Comparison of ENCODE assay signal across 8 cellular contexts in genomic region chr4:1856920-1857699, GRCh38. TPM values are rescaled to one million over a fixed set of nuclear protein-coding genes. Genes with fewer than 3 reads are reported as not detected.
DNase-seq lines count a peak whose midpoint lies in the region; ATAC-seq and TF ChIP-seq lines count a peak whose summit lies in the region.

No MANE protein-coding gene starts in this region.

- DNase-seq in GM06990 (ENCODE audit: extremely low read depth, insufficient read length) (no peak), RKO (ENCODE audit: low spot score) (peak; percentile 36), D341Med (ENCODE audit: low spot score) (no peak), SIG-M5 treated with dmso at 0.1 percent for 504 hours (lab: John Stamatoyannopoulos, UW; ENCODE audit: unreplicated experiment) (no peak), NCI-H526 treated with DMSO at 0.1 percent for 48 hours (lab: John Stamatoyannopoulos, UW) (no peak)
- DNase-seq in naive thymus-derived CD4-positive, alpha-beta T cell, result peak in 1 of 9 donors; percentile 16

- intact Hi-C loops in naive thymus-derived CD4-positive, alpha-beta T cell (cut with micrococcal nuclease), result loop anchor here (1.0 to 5.0 kb wide), 15 partner anchors 13 to 1106 kb away; partner anchors contain the start of genes CFAP99 (in 2 of the 2), SLBP (in 2 of the 2), ZFYVE28 (in 2 of the 2) and CTBP1 (in 1 of the 2)

- H3K27ac ChIP-seq in esophagus (ENCODE audit: low read depth in 2 of 2, low read length in 1 of 2), result peak overlapping the region; percentile 83 to 89
- peak overlapping the region; percentile 70 for H3K27ac ChIP-seq in naive thymus-derived CD4-positive, alpha-beta T cell (ENCODE audit: low read depth, low read length)

- peaks cover 9 to 13% of the 10 kb centered on the region in 2 donors for H3K4me1 ChIP-seq in esophagus (ENCODE audit: control insufficient read depth in 2 of 2, insufficient read depth in 2 of 2, low read length in 1 of 2)
- peaks cover 10 to 22% of the 10 kb centered on the region in 2 donors for H3K4me1 ChIP-seq in naive thymus-derived CD4-positive, alpha-beta T cell (ENCODE audit: control insufficient read depth in 2 of 2, insufficient read depth in 2 of 2, low read length in 2 of 2)

- no peaks in the 10 kb centered on the region for H3K9me3 Mint-ChIP-seq in naive thymus-derived CD4-positive, alpha-beta T cell

- H3K4me1 Mint-ChIP-seq in naive thymus-derived CD4-positive, alpha-beta T cell, result peaks cover 25 to 43% (median 42%) of the 10 kb centered on the region in 7 donors

- POLR2A ChIA-PET in naive thymus-derived CD4-positive, alpha-beta T cell (lab: Charles Lee), result interaction anchor here (0.9 to 7.7 kb wide), 5 partner anchors 8 to 145 kb away, joined by 3 to 74 read pairs (median 9); partner anchors contain the start of genes NSD2 and SLBP

- peak overlapping the region in 7 of 9 donors; percentile 43 to 67 (median 58) for H3K27ac Mint-ChIP-seq in naive thymus-derived CD4-positive, alpha-beta T cell

- no peak for TF ChIP-seq CTCF in GM06990 (IDR thresholded peaks at IDR 0.05; ENCODE audit: insufficient read depth, low read length, poor library complexity, severe bottlenecking)

- peak overlapping the region; percentile 95 for H3K4me3 ChIP-seq in GM06990 (replicated peaks; ENCODE audit: low read depth, low read length)
- H3K4me3 ChIP-seq in esophagus (ENCODE audit: low read depth in 1 of 2, low read length in 2 of 2), result peak overlapping the region; percentile 82 to 85
- peak overlapping the region; percentile 86 for H3K4me3 ChIP-seq in naive thymus-derived CD4-positive, alpha-beta T cell (ENCODE audit: low read length)

- H3K36me3 Mint-ChIP-seq in naive thymus-derived CD4-positive, alpha-beta T cell, result peaks cover 0 to 3% (median 0%) of the 10 kb centered on the region in 5 donors

- H3K27me3 ChIP-seq in GM06990 (replicated peaks; ENCODE audit: control insufficient read depth, insufficient read depth, low read length) (no peaks in the 10 kb centered on the region), esophagus (ENCODE audit: control insufficient read depth in 1 of 2, insufficient read depth in 2 of 2, low read length in 2 of 2) (no peaks in the 10 kb centered on the region)
- no peaks in the 10 kb centered on the region for H3K27me3 ChIP-seq in naive thymus-derived CD4-positive, alpha-beta T cell (ENCODE audit: control insufficient read depth in 2 of 2, insufficient read depth in 2 of 2, low read length in 2 of 2)

- CTCF ChIA-PET in naive thymus-derived CD4-positive, alpha-beta T cell (lab: Charles Lee), result interaction anchor here (0.6 to 0.9 kb wide), 2 partner anchors 10 to 23 kb away, joined by 3 read pairs; no protein-coding TSS in a partner anchor

- no peak for ATAC-seq in naive thymus-derived CD4-positive, alpha-beta T cell
- ATAC-seq in GM21390 (IDR thresholded peaks at IDR 0.05; ENCODE audit: unreplicated experiment), result no peak

- peaks cover 1% of the 10 kb centered on the region for H3K36me3 ChIP-seq in GM06990 (ENCODE audit: control insufficient read depth, insufficient read depth, low read length)
- H3K36me3 ChIP-seq in esophagus (ENCODE audit: control insufficient read depth in 2 of 2, insufficient read depth in 2 of 2, low read length in 1 of 2), result peaks cover 0 to 4% of the 10 kb centered on the region in 2 donors
- H3K36me3 ChIP-seq in naive thymus-derived CD4-positive, alpha-beta T cell (ENCODE audit: control insufficient read depth in 2 of 3, insufficient read depth in 3 of 3, low read length in 3 of 3), result peaks cover 0 to 4% (median 0%) of the 10 kb centered on the region in 3 experiments

- H3K4me3 Mint-ChIP-seq in naive thymus-derived CD4-positive, alpha-beta T cell, result peak overlapping the region; percentile 66 to 87 (median 79)

- H3K9me3 ChIP-seq in esophagus (ENCODE audit: control insufficient read depth in 2 of 2, insufficient read depth in 1 of 2, low read depth in 1 of 2, low read length in 1 of 2), result no peaks in the 10 kb centered on the region
- H3K9me3 ChIP-seq in naive thymus-derived CD4-positive, alpha-beta T cell (ENCODE audit: control insufficient read depth in 2 of 3, low read length in 3 of 3), result no peaks in the 10 kb centered on the region

- 18 to 23% methylated on average over 32 to 33 of the region's 33 CpGs for WGBS in esophagus, 2 donors

- H3K27me3 Mint-ChIP-seq in naive thymus-derived CD4-positive, alpha-beta T cell, result no peaks in the 10 kb centered on the region

RNA-seq across cellular contexts. Expression of gene LETM1, which starts 1.2 kb away (rescaled TPM):
- 10 to 100 TPM; 25.7 to 30.7 TPM for polyA plus RNA-seq in esophagus
- 10 to 100 TPM; 29.5 to 56.4 (median 36.0) TPM for total RNA-seq in naive thymus-derived CD4-positive, alpha-beta T cell
- polyA plus RNA-seq in naive thymus-derived CD4-positive, alpha-beta T cell, result 10 to 100 TPM in 1 of 2 donors, 1 to 10 TPM in 1; 7.7 to 12.0 TPM

RNA-seq across cellular contexts. Expression of gene NSD2, which starts 14.1 kb away (rescaled TPM):
- 10 to 100 TPM; 11.9 to 14.1 TPM for polyA plus RNA-seq in esophagus
- total RNA-seq in naive thymus-derived CD4-positive, alpha-beta T cell, result 100 to 1,000 TPM in 1 of 5 experiments, 10 to 100 TPM in 4; 35.4 to 207 (median 38.5) TPM
- 1 to 10 TPM; 2.7 to 7.9 TPM for polyA plus RNA-seq in naive thymus-derived CD4-positive, alpha-beta T cell
